8 cellular contexts compared by ENCODE assay signal in the genomic region with DNA sequence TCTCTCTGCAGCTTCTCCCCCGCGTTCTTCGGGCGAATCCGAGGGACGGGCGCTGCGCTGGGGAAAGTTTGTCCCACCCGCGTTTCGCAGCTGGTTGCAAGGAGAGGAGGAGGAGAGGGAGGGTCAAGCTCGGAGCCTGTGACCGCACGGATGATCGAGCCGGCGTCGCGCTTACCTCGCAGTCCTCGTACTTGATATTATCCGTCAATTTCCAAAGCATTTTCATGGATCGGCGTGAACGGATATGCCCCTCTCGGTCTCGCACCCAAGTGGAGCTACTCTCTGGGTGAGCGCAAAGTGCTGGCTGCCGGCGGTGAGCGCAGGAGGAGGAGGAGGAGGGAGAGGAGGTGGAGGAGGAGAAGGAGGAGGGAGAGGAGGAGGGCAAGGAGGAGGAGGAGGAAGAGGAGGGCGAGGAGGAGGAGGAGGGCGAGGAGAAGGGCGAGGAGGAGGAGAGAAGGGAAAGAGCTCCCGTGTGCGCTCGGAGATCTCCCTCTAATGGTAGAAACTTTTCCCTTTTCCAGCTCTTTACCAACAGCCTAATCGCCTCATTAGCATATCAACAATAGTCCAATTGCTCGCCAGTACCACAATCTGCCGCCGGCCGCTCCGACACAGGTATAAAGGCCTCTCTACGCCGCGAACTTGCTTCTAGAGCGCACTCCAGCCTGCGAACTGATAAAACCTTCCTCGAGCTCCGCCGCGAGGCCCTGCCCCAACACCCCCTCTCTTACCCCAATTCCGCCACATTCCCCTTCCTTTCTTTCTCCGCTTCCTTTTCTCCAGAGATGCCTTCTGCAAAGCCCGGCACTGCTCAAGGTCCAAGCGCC. TPM values are rescaled to one million over a fixed set of nuclear protein-coding genes. Genes with fewer than 3 reads are reported as not detected.
DNase-seq lines count a peak whose midpoint lies in the region; ATAC-seq, FAIRE-seq and TF ChIP-seq lines count a peak whose summit lies in the region.

Gene TFAP2A (minus strand): TSS at position 309 of the 827 bp plus-strand sequence. CDS start 83 bp downstream, at position 226.

- peaks cover 21% of the 10 kb centered on the region for H3K27me3 Mint-ChIP-seq in HFFc6 (ENCODE audit: insufficient read depth)

- H3K4me3 ChIP-seq in AG10803 (ENCODE audit: low read length) = peak within 1 kb of the TSS; percentile 68

- H3K27ac Mint-ChIP-seq in HFFc6 = peak within 1 kb of the TSS; percentile 99

- ATAC-seq in GM19463 (IDR thresholded peaks at IDR 0.05; ENCODE audit: unreplicated experiment) (no peak), GM19467 (IDR thresholded peaks at IDR 0.05; ENCODE audit: unreplicated experiment) (no peak)

- H3K4me1 Mint-ChIP-seq in HFFc6 (ENCODE audit: low read depth) = peaks cover 10% of the 10 kb centered on the region; the same call in 1 of the 2 replicates

- H3K9me3 Mint-ChIP-seq in HFFc6 = peaks cover 10% of the 10 kb centered on the region

- H3K36me3 Mint-ChIP-seq in HFFc6 (ENCODE audit: low read depth) = peaks cover 47% of the 10 kb centered on the region

- TF ChIP-seq CTCF in AG10803 (conservative IDR thresholded peaks at IDR 0.05; ENCODE audit: low read length) = peak; percentile 39
- TF ChIP-seq CTCF in HFFc6 (IDR thresholded peaks at IDR 0.05) = peak; percentile 64
- no peak for TF ChIP-seq CTCF in D721Med (IDR thresholded peaks at IDR 0.05; ENCODE audit: insufficient read depth, missing control alignments)

- H3K4me3 Mint-ChIP-seq in HFFc6 = peak within 1 kb of the TSS; percentile 99

- DNase-seq in AG10803 (ENCODE audit: low read depth) = peak; percentile 57
- DNase-seq in HFFc6 = peak; percentile 86
- DNase-seq in amniotic stem cell (lab: John Stamatoyannopoulos, UW) = peak; percentile 33
- peak; percentile 15 to 37 for DNase-seq in lung microvascular endothelial cell (ENCODE audit: low read depth in 2 of 2)
- no peak for DNase-seq in D721Med (ENCODE audit: insufficient read length, low spot score)
- DNase-seq in GOT3 (lab: John Stamatoyannopoulos, UW) = no peak

- no peak for FAIRE-seq in D721Med (lab: Jason Lieb, UNC)

RNA-seq across cellular contexts. Expression of gene TFAP2A, which starts in this region (rescaled TPM):
- 10 to 100 TPM; 64.1 to 89.0 (median 83.8) TPM for total RNA-seq in HFFc6 (2021; fragmentation: NEBNext Ultra II Directional; extraction: Animal tissue kit (Norgen Biotek cat#: 25700))
- not detected in 2 replicates for total RNA-seq in lung microvascular endothelial cell

Comparison
In these comparisons a context has a peak if more than half of its experiments do, and no peak if none do; other contexts are left out.
1. RNA of gene TFAP2A (total RNA-seq): 64.1 to 89.0 TPM in HFFc6; not detected in lung microvascular endothelial cell; every median in the first group is over 10 times any median in the second.
2. Peak in DNase-seq in lung microvascular endothelial cell; RNA of the gene not detected or under 1 TPM.
3. DNase-seq: peak in AG10803 (single experiment), HFFc6 (single experiment) and amniotic stem cell (single experiment); none in D721Med (single experiment) and GOT3 (single experiment).